ENCODE assay signal across 19 cellular contexts in genomic region chr4:112518675-112519074, GRCh38. TPM values are rescaled to one million over a fixed set of nuclear protein-coding genes. Genes with fewer than 3 reads are reported as not detected.
"Had no signal": no experiment of that assay in that cellular context is flagged by ENCODE, and none has a peak within 500 bp of the region (broad histone marks: within the 10 kb centered on the region; RNA-seq: fewer than 3 reads in every experiment).

No MANE protein-coding gene starts in this region.

- DNase-seq: dermis blood vessel endothelial cell; esophagus squamous epithelium; kidney; left cardiac atrium; left ventricle myocardium inferior; mesendoderm; naive B cell; posterior cingulate gyrus; sigmoid colon; stimulated activated CD4-positive, alpha-beta T cell treated with anti-CD3 and anti-CD28 coated beads, Interleukin-2, amount 100 ng/mL, for 24 hours; trophoblast cell had no signal

- H3K27ac ChIP-seq: esophagus squamous epithelium, left ventricle myocardium inferior, right atrium auricular region, sigmoid colon, skin epidermis had no signal

- H3K4me3 ChIP-seq: esophagus squamous epithelium, left ventricle myocardium inferior, lung, right atrium auricular region, sigmoid colon, skin epidermis had no signal

- H3K36me3 ChIP-seq: esophagus squamous epithelium, left ventricle myocardium inferior, right atrium auricular region, sigmoid colon had no signal

- H3K27ac Mint-ChIP-seq: nephron had no signal

- H3K9me3 ChIP-seq: left ventricle myocardium inferior, right atrium auricular region had no signal

- ATAC-seq: left cardiac atrium had no signal

RNA-seq across cellular contexts. Expression of gene NEUROG2, which starts 2.7 kb away (rescaled TPM):
- total RNA-seq: dermis blood vessel endothelial cell, epithelial cell of proximal tubule, esophagus squamous epithelium, kidney, left cardiac atrium, left ventricle myocardium inferior, lung, osteocyte, pulmonary artery endothelial cell, right atrium auricular region, sigmoid colon, urinary bladder had no signal
- polyA plus RNA-seq: lung, sigmoid colon, urinary bladder had no signal
